1 cellular context compared by ENCODE assay signal in the genomic region with DNA sequence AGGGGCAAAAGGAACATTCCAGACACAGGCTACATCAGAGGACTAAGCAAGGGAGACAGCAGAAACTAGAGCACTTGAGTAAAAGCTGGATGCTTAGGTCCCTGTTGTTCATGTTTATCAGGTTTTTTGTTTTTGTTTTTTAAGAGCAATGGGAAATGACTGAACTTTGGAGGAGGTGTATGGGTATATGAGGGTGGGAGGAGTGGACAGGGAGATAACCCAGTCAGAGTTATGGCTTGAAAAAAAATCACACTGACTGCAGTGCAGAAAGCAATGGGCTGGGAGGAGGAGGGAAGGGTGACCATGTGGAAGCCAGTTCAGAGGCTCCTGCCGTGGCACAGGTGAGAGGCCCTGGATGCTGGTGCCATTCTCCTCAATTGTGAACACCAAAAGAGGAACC.
TF ChIP-seq lines count a peak whose summit lies in the region.

No MANE protein-coding gene starts in this region.

TF ChIP-seq in K562, 482 proteins besides CTCF, POLR2A, EP300 and RAD21 (continued from another document):
- TF ChIP-seq, protein P1, sequence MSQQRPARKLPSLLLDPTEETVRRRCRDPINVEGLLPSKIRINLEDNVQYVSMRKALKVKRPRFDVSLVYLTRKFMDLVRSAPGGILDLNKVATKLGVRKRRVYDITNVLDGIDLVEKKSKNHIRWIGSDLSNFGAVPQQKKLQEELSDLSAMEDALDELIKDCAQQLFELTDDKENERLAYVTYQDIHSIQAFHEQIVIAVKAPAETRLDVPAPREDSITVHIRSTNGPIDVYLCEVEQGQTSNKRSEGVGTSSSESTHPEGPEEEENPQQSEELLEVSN (IDR thresholded peaks at IDR 0.05; ENCODE audit: borderline replicate concordance in 1 of 2, extremely low read depth in 1 of 2, insufficient read depth in 1 of 2, insufficient read length in 1 of 2, low read depth in 1 of 2, low read length in 1 of 2, poor library complexity in 1 of 2, severe bottlenecking in 1 of 2) = no peak
